ENCODE assay signal across 13 cellular contexts in the genomic region with DNA sequence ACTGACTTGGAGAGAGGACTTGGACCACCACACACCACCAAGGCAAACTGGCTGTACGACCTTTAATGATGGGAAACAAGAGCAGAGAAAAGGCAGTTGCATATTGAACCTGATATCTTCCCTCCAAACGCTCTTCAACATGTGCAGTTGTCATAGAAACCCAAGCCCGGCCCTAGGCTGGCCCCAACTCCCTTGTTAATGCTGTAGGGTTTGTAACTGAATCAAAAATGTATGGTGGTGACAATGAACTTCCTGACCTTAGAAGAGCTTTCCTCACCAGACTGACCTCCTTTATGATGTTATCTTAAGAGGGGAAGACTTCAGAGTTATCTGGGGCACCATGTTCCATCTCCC.
"Had no signal": no experiment of that assay in that cellular context is flagged by ENCODE, and none has a peak within 500 bp of the region (broad histone marks: within the 10 kb centered on the region; RNA-seq: fewer than 3 reads in every experiment).

No MANE protein-coding gene starts in this region.

- H3K4me3 Mint-ChIP-seq: activated CD8-positive, alpha-beta T cell treated with anti-CD3 and anti-CD28 coated beads for 36 hours; activated naive CD4-positive, alpha-beta T cell treated with anti-CD3 and anti-CD28 coated beads, Interleukin-2, amount 50 U/mL, for 24 hours; activated T-cell treated with anti-CD3 and anti-CD28 coated beads, Interleukin-2, amount 50 U/mL, for 4 hours; stimulated activated memory B cell treated with anti-CD40 and anti-IgM and Interleukin-4, amounts not matched to agents 10 μg/mL and 1 μg/mL and 100 μg/mL, for 72 hours; WTC11 had no signal

- H3K9me3 ChIP-seq: adrenal gland, left lung had no signal

- H3K4me3 ChIP-seq: adrenal gland, left lung had no signal

- H3K27ac ChIP-seq: adrenal gland, left lung had no signal

- H3K4me1 ChIP-seq: adrenal gland had no signal

- H3K27ac Mint-ChIP-seq: activated CD8-positive, alpha-beta T cell treated with anti-CD3 and anti-CD28 coated beads for 36 hours; activated naive CD4-positive, alpha-beta T cell treated with anti-CD3 and anti-CD28 coated beads, Interleukin-2, amount 50 U/mL, for 24 hours; WTC11 had no signal

- H3K9me3 Mint-ChIP-seq: activated CD8-positive, alpha-beta T cell treated with anti-CD3 and anti-CD28 coated beads for 36 hours; activated naive CD4-positive, alpha-beta T cell treated with anti-CD3 and anti-CD28 coated beads, Interleukin-2, amount 50 U/mL, for 24 hours; activated T-cell treated with anti-CD3 and anti-CD28 coated beads, Interleukin-2, amount 50 U/mL, for 4 hours had no signal

- ATAC-seq: activated CD8-positive, alpha-beta T cell treated with anti-CD3 and anti-CD28 coated beads for 36 hours; activated T-cell treated with anti-CD3 and anti-CD28 coated beads, Interleukin-2, amount 50 U/mL, for 4 hours; esophagus mucosa; left lung; stimulated activated memory B cell treated with anti-CD40 and anti-IgM and Interleukin-4, amounts not matched to agents 10 μg/mL and 1 μg/mL and 100 μg/mL, for 72 hours; WTC11 had no signal

- H3K36me3 Mint-ChIP-seq: activated naive CD4-positive, alpha-beta T cell treated with anti-CD3 and anti-CD28 coated beads, Interleukin-2, amount 50 U/mL, for 24 hours; stimulated activated memory B cell treated with anti-CD40 and anti-IgM and Interleukin-4, amounts not matched to agents 10 μg/mL and 1 μg/mL and 100 μg/mL, for 72 hours had no signal

- H3K4me1 Mint-ChIP-seq: WTC11 had no signal

- H3K36me3 ChIP-seq: adrenal gland, left lung had no signal

- DNase-seq: activated CD4-positive, alpha-beta T cell treated with anti-CD3 and anti-CD28 coated beads for 48 hours; activated CD8-positive, alpha-beta T cell treated with anti-CD3 and anti-CD28 coated beads for 36 hours; activated effector memory CD4-positive, alpha-beta T cell treated with anti-CD3 and anti-CD28 coated beads, Interleukin-2, amount 50 U/mL, for 16 hours; activated T-cell treated with anti-CD3 and anti-CD28 coated beads, Interleukin-2, amount 50 U/mL, for 4 hours; adrenal gland; hippocampal formation; left lung; mammary epithelial cell; T1000 had no signal

- H3K27me3 Mint-ChIP-seq: activated CD8-positive, alpha-beta T cell treated with anti-CD3 and anti-CD28 coated beads for 36 hours; activated naive CD4-positive, alpha-beta T cell treated with anti-CD3 and anti-CD28 coated beads, Interleukin-2, amount 50 U/mL, for 24 hours; stimulated activated memory B cell treated with anti-CD40 and anti-IgM and Interleukin-4, amounts not matched to agents 10 μg/mL and 1 μg/mL and 100 μg/mL, for 72 hours had no signal

- H3K27me3 ChIP-seq: adrenal gland, left lung had no signal
